3 cellular contexts compared by ENCODE assay signal in genomic region chr11:59802639-59803176, GRCh38.
A peak's percentile ranks its signal among the peaks of the same experiment; 100 is the strongest.
TF ChIP-seq lines count a peak whose summit lies in the region.

No MANE protein-coding gene starts in this region.

TF ChIP-seq in A549, 52 proteins besides CTCF, POLR2A, EP300 and RAD21:
- TF ChIP-seq KDM5A (IDR thresholded peaks at IDR 0.05): no peak
- TF ChIP-seq, protein P1, sequence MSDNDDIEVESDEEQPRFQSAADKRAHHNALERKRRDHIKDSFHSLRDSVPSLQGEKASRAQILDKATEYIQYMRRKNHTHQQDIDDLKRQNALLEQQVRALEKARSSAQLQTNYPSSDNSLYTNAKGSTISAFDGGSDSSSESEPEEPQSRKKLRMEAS (IDR thresholded peaks at IDR 0.05): peak; percentile 85
- TF ChIP-seq HES2 (IDR thresholded peaks at IDR 0.05): no peak
- TF ChIP-seq SMC3 (IDR thresholded peaks at IDR 0.05): peak; percentile 89
- no peak for TF ChIP-seq HMGXB4 (CRISPR knock-in tag; IDR thresholded peaks at IDR 0.05; ENCODE audit: borderline replicate concordance)
- TF ChIP-seq CEBPB (IDR thresholded peaks at IDR 0.05): peak; percentile 85 to 89
- TF ChIP-seq KDM1A (IDR thresholded peaks at IDR 0.05; ENCODE audit: low read depth): no peak
- no peak for TF ChIP-seq TP53 (CRISPR knock-in tag; IDR thresholded peaks at IDR 0.05)
- TF ChIP-seq E2F6 (IDR thresholded peaks at IDR 0.05; ENCODE audit: borderline replicate concordance, low read depth): peak; percentile 73; the same call in 1 of the 2 replicates

TF ChIP-seq in IMR-90, 13 proteins besides CTCF, POLR2A, EP300 and RAD21:
- TF ChIP-seq BHLHE40 (IDR thresholded peaks at IDR 0.05; ENCODE audit: low read depth, low read length) (no peak), RCOR1 (IDR thresholded peaks at IDR 0.05; ENCODE audit: insufficient replicate concordance, low read length) (no peak), NFE2L2 (IDR thresholded peaks at IDR 0.05; ENCODE audit: low read depth, low read length) (no peak), CEBPB (IDR thresholded peaks at IDR 0.05; ENCODE audit: low read depth, low read length) (peak; percentile 88), SMC3 (IDR thresholded peaks at IDR 0.05; ENCODE audit: low read depth, low read length) (peak; percentile 79)
- TF ChIP-seq, protein P2, sequence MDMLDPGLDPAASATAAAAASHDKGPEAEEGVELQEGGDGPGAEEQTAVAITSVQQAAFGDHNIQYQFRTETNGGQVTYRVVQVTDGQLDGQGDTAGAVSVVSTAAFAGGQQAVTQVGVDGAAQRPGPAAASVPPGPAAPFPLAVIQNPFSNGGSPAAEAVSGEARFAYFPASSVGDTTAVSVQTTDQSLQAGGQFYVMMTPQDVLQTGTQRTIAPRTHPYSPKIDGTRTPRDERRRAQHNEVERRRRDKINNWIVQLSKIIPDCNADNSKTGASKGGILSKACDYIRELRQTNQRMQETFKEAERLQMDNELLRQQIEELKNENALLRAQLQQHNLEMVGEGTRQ (IDR thresholded peaks at IDR 0.05; ENCODE audit: low read depth, low read length): peak; percentile 39; the same call in 1 of the 2 replicates
TF ChIP-seq in IMR-90: peak in this region for 3.

TF ChIP-seq in SK-N-SH, 30 proteins besides CTCF, POLR2A, EP300 and RAD21:
- TF ChIP-seq SMC3 (IDR thresholded peaks at IDR 0.05; ENCODE audit: low read depth, low read length): peak; percentile 52
- TF ChIP-seq RFX5 (IDR thresholded peaks at IDR 0.05; ENCODE audit: low read length): no peak
- TF ChIP-seq, protein P1 (IDR thresholded peaks at IDR 0.05; ENCODE audit: low read depth): peak; percentile 89
- no peak for TF ChIP-seq GABPA (IDR thresholded peaks at IDR 0.05; ENCODE audit: low read depth)
